Comparison of ENCODE assay signal across 1 cellular context in the genomic region with DNA sequence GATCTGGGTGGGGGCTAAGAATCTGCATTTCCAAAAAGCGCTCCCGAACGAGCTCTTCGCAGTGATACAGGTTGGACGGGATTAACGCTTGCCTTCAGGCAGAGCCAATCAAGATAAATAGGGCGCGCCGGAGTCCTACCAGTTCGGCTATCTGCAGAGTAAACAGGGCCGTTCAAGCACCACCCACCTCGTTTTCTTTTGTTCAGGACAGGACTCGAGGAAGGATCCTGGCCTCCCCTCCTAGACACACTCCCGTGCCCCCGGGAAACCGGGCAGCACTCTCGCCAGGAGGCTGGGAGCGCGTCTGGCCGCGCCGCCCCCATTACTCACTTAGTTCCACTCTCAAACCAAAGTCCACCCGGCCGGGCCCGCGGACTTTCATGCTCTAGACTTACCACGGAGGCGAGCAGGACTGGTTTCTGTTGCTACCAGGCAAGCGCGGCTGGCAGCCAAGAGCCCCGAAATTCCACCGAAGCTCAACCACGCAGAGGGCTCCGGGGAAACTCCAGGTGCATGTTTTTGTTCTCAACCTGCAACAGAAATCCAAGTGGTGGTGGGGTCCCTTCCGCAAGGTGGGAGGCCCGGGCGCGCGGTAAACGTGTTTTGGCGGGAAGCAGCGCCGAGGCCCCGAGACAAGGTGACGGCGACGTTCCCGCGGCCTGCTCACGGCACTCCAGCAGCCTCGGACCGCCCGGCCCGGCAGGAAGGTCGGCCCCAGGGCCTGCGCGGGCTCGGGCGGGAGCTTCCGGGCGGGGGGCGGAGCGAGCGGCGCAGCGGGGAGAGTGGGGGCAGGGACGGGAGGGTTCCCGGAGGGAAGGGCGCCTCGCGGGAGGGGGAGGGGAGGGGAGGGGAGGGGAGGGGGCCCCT.
TF ChIP-seq lines count a peak whose summit lies in the region.

No MANE protein-coding gene starts in this region.

TF ChIP-seq in HEK293, 187 proteins besides CTCF, POLR2A, EP300 and RAD21 (continued from another document and continues in another):
- no peak for TF ChIP-seq ZNF639 (tag by site-specific recombination; IDR thresholded peaks at IDR 0.05)
- no peak for TF ChIP-seq ZNF266 (tag by site-specific recombination; IDR thresholded peaks at IDR 0.05; ENCODE audit: low read depth)
- TF ChIP-seq, protein P1, sequence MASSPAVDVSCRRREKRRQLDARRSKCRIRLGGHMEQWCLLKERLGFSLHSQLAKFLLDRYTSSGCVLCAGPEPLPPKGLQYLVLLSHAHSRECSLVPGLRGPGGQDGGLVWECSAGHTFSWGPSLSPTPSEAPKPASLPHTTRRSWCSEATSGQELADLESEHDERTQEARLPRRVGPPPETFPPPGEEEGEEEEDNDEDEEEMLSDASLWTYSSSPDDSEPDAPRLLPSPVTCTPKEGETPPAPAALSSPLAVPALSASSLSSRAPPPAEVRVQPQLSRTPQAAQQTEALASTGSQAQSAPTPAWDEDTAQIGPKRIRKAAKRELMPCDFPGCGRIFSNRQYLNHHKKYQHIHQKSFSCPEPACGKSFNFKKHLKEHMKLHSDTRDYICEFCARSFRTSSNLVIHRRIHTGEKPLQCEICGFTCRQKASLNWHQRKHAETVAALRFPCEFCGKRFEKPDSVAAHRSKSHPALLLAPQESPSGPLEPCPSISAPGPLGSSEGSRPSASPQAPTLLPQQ (tag by site-specific recombination; IDR thresholded peaks at IDR 0.05) = peak; percentile 55
- no peak; the same call in 1 of the 2 replicates for TF ChIP-seq ZBTB8A (tag by site-specific recombination; IDR thresholded peaks at IDR 0.05)
- TF ChIP-seq SP2 (tag by site-specific recombination; IDR thresholded peaks at IDR 0.05) = peak; percentile 49
- TF ChIP-seq GLIS2 (tag by site-specific recombination; IDR thresholded peaks at IDR 0.05) = 0 out of 2 replicates have a peak, but pooled peaks have one; percentile 1
- TF ChIP-seq ZNF768 (tag by site-specific recombination; IDR thresholded peaks at IDR 0.05) = no peak
- 0 out of 2 replicates have a peak, but pooled peaks have one; percentile 56 for TF ChIP-seq HOXC10 (CRISPR knock-in tag; IDR thresholded peaks at IDR 0.05)
- TF ChIP-seq, protein P2, sequence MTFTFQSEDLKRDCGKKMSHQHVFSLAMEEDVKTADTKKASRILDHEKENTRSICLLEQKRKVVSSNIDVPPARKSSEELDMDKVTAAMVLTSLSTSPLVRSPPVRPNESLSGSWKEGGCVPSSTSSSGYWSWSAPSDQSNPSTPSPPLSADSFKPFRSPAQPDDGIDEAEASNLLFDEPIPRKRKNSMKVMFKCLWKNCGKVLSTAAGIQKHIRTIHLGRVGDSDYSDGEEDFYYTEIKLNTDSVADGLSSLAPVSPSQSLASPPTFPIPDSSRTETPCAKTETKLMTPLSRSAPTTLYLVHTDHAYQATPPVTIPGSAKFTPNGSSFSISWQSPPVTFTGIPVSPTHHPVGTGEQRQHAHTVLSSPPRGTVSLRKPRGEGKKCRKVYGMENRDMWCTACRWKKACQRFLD (tag by site-specific recombination; IDR thresholded peaks at IDR 0.05) = no peak
- TF ChIP-seq ZNF501 (tag by site-specific recombination; IDR thresholded peaks at IDR 0.05) = no peak
- no peak for TF ChIP-seq ZNF645 (tag by site-specific recombination; IDR thresholded peaks at IDR 0.05)
- TF ChIP-seq ZNF335 (tag by site-specific recombination; conservative IDR thresholded peaks at IDR 0.05) = peak; percentile 48
- TF ChIP-seq SCRT1 (tag by site-specific recombination; IDR thresholded peaks at IDR 0.05; ENCODE audit: borderline replicate concordance) = no peak
- no peak for TF ChIP-seq TRIM28 (IDR thresholded peaks at IDR 0.05; ENCODE audit: borderline replicate concordance, low read length)
- TF ChIP-seq, protein P3, sequence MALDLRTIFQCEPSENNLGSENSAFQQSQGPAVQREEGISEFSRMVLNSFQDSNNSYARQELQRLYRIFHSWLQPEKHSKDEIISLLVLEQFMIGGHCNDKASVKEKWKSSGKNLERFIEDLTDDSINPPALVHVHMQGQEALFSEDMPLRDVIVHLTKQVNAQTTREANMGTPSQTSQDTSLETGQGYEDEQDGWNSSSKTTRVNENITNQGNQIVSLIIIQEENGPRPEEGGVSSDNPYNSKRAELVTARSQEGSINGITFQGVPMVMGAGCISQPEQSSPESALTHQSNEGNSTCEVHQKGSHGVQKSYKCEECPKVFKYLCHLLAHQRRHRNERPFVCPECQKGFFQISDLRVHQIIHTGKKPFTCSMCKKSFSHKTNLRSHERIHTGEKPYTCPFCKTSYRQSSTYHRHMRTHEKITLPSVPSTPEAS (tag by site-specific recombination; IDR thresholded peaks at IDR 0.05) = no peak
- TF ChIP-seq, protein P4, sequence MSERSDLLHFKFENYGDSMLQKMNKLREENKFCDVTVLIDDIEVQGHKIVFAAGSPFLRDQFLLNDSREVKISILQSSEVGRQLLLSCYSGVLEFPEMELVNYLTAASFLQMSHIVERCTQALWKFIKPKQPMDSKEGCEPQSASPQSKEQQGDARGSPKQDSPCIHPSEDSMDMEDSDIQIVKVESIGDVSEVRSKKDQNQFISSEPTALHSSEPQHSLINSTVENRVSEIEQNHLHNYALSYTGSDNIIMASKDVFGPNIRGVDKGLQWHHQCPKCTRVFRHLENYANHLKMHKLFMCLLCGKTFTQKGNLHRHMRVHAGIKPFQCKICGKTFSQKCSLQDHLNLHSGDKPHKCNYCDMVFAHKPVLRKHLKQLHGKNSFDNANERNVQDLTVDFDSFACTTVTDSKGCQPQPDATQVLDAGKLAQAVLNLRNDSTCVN (tag by site-specific recombination; optimal IDR thresholded peaks at IDR 0.05) = peak; percentile 71
- TF ChIP-seq INSM2 (tag by site-specific recombination; IDR thresholded peaks at IDR 0.05) = 0 out of 2 replicates have a peak, but pooled peaks have one; percentile 15
- TF ChIP-seq ZSCAN30 (tag by site-specific recombination; IDR thresholded peaks at IDR 0.05) = peak; percentile 74
- TF ChIP-seq GLIS1 (tag by site-specific recombination; IDR thresholded peaks at IDR 0.05) = no peak
- TF ChIP-seq, protein P5, sequence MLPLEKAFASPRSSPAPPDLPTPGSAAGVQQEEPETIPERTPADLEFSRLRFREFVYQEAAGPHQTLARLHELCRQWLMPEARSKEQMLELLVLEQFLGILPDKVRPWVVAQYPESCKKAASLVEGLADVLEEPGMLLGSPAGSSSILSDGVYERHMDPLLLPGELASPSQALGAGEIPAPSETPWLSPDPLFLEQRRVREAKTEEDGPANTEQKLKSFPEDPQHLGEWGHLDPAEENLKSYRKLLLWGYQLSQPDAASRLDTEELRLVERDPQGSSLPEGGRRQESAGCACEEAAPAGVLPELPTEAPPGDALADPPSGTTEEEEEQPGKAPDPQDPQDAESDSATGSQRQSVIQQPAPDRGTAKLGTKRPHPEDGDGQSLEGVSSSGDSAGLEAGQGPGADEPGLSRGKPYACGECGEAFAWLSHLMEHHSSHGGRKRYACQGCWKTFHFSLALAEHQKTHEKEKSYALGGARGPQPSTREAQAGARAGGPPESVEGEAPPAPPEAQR (tag by site-specific recombination; IDR thresholded peaks at IDR 0.05) = no peak
- TF ChIP-seq ZBTB20 (tag by site-specific recombination; IDR thresholded peaks at IDR 0.05) = peak; percentile 47; the same call in 1 of the 2 replicates
- TF ChIP-seq ZNF221 (tag by site-specific recombination; IDR thresholded peaks at IDR 0.05; ENCODE audit: borderline replicate concordance) = no peak
- 0 out of 2 replicates have a peak, but pooled peaks have one; percentile 24 for TF ChIP-seq KLF9 (tag by site-specific recombination; IDR thresholded peaks at IDR 0.05; ENCODE audit: low read depth)
- TF ChIP-seq ZIC2 (tag by site-specific recombination; IDR thresholded peaks at IDR 0.05) = 0 out of 2 replicates have a peak, but pooled peaks have one; percentile 30
- peak; percentile 14 for TF ChIP-seq KLF17 (tag by site-specific recombination; IDR thresholded peaks at IDR 0.05)
- TF ChIP-seq ZNF133 (tag by site-specific recombination; IDR thresholded peaks at IDR 0.05) = no peak
- no peak for TF ChIP-seq GLI4 (tag by site-specific recombination; IDR thresholded peaks at IDR 0.05)
- peak; percentile 42 for TF ChIP-seq ZNF660 (tag by site-specific recombination; IDR thresholded peaks at IDR 0.05)
- no peak for TF ChIP-seq ZNF558 (tag by site-specific recombination; IDR thresholded peaks at IDR 0.05)
- no peak for TF ChIP-seq ZNF416 (tag by site-specific recombination; IDR thresholded peaks at IDR 0.05)
- TF ChIP-seq REPIN1 (tag by site-specific recombination; IDR thresholded peaks at IDR 0.05; ENCODE audit: low read depth) = no peak
- peak; percentile 82 for TF ChIP-seq PBX3 (CRISPR knock-in tag; IDR thresholded peaks at IDR 0.05)
- TF ChIP-seq ZNF10 (tag by site-specific recombination; IDR thresholded peaks at IDR 0.05) = peak; percentile 80
- TF ChIP-seq ZNF138 (tag by site-specific recombination; IDR thresholded peaks at IDR 0.05; ENCODE audit: borderline replicate concordance) = no peak
- TF ChIP-seq ZNF214 (tag by site-specific recombination; IDR thresholded peaks at IDR 0.05; ENCODE audit: borderline replicate concordance) = no peak
- TF ChIP-seq KLF1 (tag by site-specific recombination; IDR thresholded peaks at IDR 0.05) = peak; percentile 10; the same call in 1 of the 2 replicates
- TF ChIP-seq ZNF701 (tag by site-specific recombination; IDR thresholded peaks at IDR 0.05) = no peak
- TF ChIP-seq, protein P6, sequence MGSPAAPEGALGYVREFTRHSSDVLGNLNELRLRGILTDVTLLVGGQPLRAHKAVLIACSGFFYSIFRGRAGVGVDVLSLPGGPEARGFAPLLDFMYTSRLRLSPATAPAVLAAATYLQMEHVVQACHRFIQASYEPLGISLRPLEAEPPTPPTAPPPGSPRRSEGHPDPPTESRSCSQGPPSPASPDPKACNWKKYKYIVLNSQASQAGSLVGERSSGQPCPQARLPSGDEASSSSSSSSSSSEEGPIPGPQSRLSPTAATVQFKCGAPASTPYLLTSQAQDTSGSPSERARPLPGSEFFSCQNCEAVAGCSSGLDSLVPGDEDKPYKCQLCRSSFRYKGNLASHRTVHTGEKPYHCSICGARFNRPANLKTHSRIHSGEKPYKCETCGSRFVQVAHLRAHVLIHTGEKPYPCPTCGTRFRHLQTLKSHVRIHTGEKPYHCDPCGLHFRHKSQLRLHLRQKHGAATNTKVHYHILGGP (tag by site-specific recombination; IDR thresholded peaks at IDR 0.05) = no peak
- TF ChIP-seq ZNF561 (tag by site-specific recombination; IDR thresholded peaks at IDR 0.05; ENCODE audit: borderline replicate concordance) = peak; percentile 52; the same call in 1 of the 2 replicates
